ENCODE assay signal across 8 cellular contexts in the genomic region with DNA sequence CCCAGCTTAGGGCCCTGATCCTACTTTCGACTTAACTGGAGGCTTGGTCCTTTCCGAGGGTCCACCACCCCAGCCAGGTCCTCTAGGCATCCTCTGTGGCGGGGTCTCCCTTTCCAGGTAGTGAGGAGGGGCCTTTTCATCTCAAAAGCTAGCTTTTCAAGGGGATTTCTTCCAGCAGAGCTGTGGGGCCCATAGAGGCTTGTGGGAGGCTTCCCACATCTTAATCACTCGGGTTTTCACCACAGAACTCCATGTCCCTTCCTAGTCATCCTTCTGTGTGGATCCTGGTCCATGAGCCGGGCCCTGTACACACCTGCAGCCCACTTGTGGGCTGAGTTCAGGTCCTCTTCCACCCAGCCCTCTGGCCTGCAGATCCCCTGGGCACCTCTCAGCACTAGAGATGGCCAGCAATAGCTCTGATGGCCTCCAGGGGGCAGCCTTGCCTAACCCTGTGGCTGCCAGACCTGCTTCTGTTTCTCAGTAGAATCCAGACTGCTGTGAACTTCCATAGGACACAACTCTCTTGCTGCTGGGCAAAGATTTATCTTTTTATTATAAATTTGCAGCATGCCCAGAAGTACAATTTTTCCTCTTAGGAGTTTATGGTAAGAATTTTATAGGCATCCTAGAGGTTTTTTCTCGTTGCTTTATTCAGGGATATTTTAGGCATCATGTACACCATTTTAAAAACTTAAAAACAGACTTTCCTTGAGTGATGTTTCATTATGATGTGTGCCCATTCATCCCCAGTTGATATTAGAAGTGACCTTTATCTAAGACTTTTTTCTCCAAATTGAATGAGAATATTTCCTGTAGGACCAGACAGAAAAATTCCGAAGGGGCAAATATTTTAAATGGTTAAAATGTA.
DNase-seq lines count a peak whose midpoint lies in the region; ATAC-seq and TF ChIP-seq lines count a peak whose summit lies in the region.

No MANE protein-coding gene starts in this region.

- DNase-seq in NCI-H510A (lab: John Stamatoyannopoulos, UW) (peak; percentile 12), coronary artery (ENCODE audit: low spot score) (no peak), lower lobe of right lung (peak; percentile 75)
- DNase-seq in activated CD4-positive, alpha-beta T cell treated with anti-CD3 and anti-CD28 coated beads for 4 hours, result peak; percentile 40 to 50
- peak; percentile 27 for DNase-seq in stimulated activated CD8-positive, alpha-beta memory T cell treated with anti-CD3 and anti-CD28 coated beads, Interleukin-15, amount 100 ng/mL, for 1 hour (ENCODE audit: low read depth)

- peak overlapping the region; percentile 74 for H3K4me2 ChIP-seq in BLaER1

- H3K4me3 ChIP-seq in BLaER1, result no peak overlapping the region
- H3K4me3 ChIP-seq in coronary artery, result no peak overlapping the region
- H3K4me3 ChIP-seq in lower lobe of right lung, result no peak overlapping the region

- peaks cover 91% of the 10 kb centered on the region for H4K20me1 ChIP-seq in BLaER1

- H3K36me3 ChIP-seq in BLaER1 (peaks cover 31% of the 10 kb centered on the region), lower lobe of right lung (peaks cover 16% of the 10 kb centered on the region)

- peak; percentile 85 for ATAC-seq in GM19043 (IDR thresholded peaks at IDR 0.05; ENCODE audit: low read depth, unreplicated experiment)
- peak; percentile 89 for ATAC-seq in HG03196 (IDR thresholded peaks at IDR 0.05; ENCODE audit: unreplicated experiment)
- ATAC-seq in lower lobe of right lung, result peak; percentile 94 to 95

- H3K27me3 ChIP-seq in BLaER1 (no peaks in the 10 kb centered on the region), lower lobe of right lung (ENCODE audit: low read depth) (no peaks in the 10 kb centered on the region)

- TF ChIP-seq CTCF in coronary artery (IDR thresholded peaks at IDR 0.05) (peak; percentile 90), lower lobe of right lung (IDR thresholded peaks at IDR 0.05) (peak; percentile 98)

- H3K27ac ChIP-seq in BLaER1 (no peak overlapping the region), coronary artery (no peak overlapping the region), lower lobe of right lung (no peak overlapping the region)

- H3K9me3 ChIP-seq in BLaER1, result no peaks in the 10 kb centered on the region
- H3K9me3 ChIP-seq in lower lobe of right lung, result no peaks in the 10 kb centered on the region

- intact Hi-C loops in lower lobe of right lung (cut with DNase I), result no loop called here

- no peak overlapping the region for H3K9ac ChIP-seq in BLaER1

- H3K4me1 ChIP-seq in BLaER1 (peaks cover 67% of the 10 kb centered on the region), lower lobe of right lung (peaks cover 28% of the 10 kb centered on the region)
